Comparison of ENCODE assay signal across 10 cellular contexts in genomic region chr15:75542386-75542797, GRCh38. TPM values are rescaled to one million over a fixed set of nuclear protein-coding genes. Genes with fewer than 3 reads are reported as not detected.
DNase-seq lines count a peak whose midpoint lies in the region; TF ChIP-seq lines count a peak whose summit lies in the region.
"Had no signal": no experiment of that assay in that cellular context is flagged by ENCODE, and none has a peak within 500 bp of the region (broad histone marks: within the 10 kb centered on the region; RNA-seq: fewer than 3 reads in every experiment).

No MANE protein-coding gene starts in this region.

- H3K27ac ChIP-seq in transverse colon: peak overlapping the region; percentile 35 to 68 (median 62)

- in situ Hi-C loops in transverse colon (cut with MboI; ENCODE audit: low pct_ligation_motif_present in 1 of 4, low pct_unique_long_range_greater_than_20kb in 1 of 4, low sequenced_read_pairs in 3 of 4): no loop called here
- in situ Hi-C loops in G401 (cut with HindIII; ENCODE audit: low sequenced_read_pairs): no loop called here

- no peak overlapping the region for H3K4me3 ChIP-seq in transverse colon

- WGBS in transverse colon (ENCODE audit: low coverage in 1 of 2), 2 donors: 40 to 72% methylated on average over 2 of the region's 2 CpGs

- intact Hi-C loops in transverse colon (cut with DNase I; ENCODE audit: low total_unique reads): no loop called here
- intact Hi-C loops in posterior cingulate gyrus (cut with DNase I): no loop called here

- TF ChIP-seq POLR2A in transverse colon (IDR thresholded peaks at IDR 0.05): no peak

- DNase-seq in NCI-H82 (lab: John Stamatoyannopoulos, UW): peak; percentile 51
- peak; percentile 23 for DNase-seq in dermis blood vessel endothelial cell
- DNase-seq in left kidney (ENCODE audit: low read depth, low spot score): peak; percentile 55
- no peak for DNase-seq in transverse colon
- DNase-seq in G401 (ENCODE audit: low spot score): no peak
- DNase-seq in T-helper 1 cell: no peak
- DNase-seq in posterior cingulate gyrus: no peak
- DNase-seq: activated CD4-positive, alpha-beta T cell treated with anti-CD3 and anti-CD28 coated beads for 36 hours; MM.1S; stimulated activated naive CD4-positive, alpha-beta T cell treated with Interleukin-2 at 50 U/mL for 16 hours had no signal

- TF ChIP-seq CTCF in transverse colon (IDR thresholded peaks at IDR 0.05): no peak

- no peaks in the 10 kb centered on the region for H3K36me3 ChIP-seq in transverse colon

- no peaks in the 10 kb centered on the region for H3K9me3 ChIP-seq in transverse colon

- TF ChIP-seq EP300 in transverse colon (IDR thresholded peaks at IDR 0.05; ENCODE audit: low read depth): no peak

- no peaks in the 10 kb centered on the region for H3K27me3 ChIP-seq in transverse colon

- peaks cover 7 to 42% (median 23%) of the 10 kb centered on the region in 4 donors for H3K4me1 ChIP-seq in transverse colon

RNA-seq across cellular contexts. Expression of gene PTPN9, which starts 36.7 kb away (rescaled TPM):
- total RNA-seq in dermis blood vessel endothelial cell (17.7 and 25.5 TPM in 2 replicates), transverse colon (10 to 100 TPM; 16.5 to 36.3 (median 29.6) TPM)
- total RNA-seq in G401 (2014; rRNA removed; shearing (Covaris generic)): 14.4 and 23.9 TPM in 2 replicates

Comparison
In these comparisons a context has a peak if more than half of its experiments do, and no peak if none do; other contexts are left out.
1. DNase-seq: peak in NCI-H82 (single experiment), dermis blood vessel endothelial cell (single experiment) and left kidney (single experiment); none in transverse colon (single experiment), G401 (single experiment), T-helper 1 cell (0 of 5) and posterior cingulate gyrus (0 of 10).